9 cellular contexts compared by ENCODE assay signal in the genomic region with DNA sequence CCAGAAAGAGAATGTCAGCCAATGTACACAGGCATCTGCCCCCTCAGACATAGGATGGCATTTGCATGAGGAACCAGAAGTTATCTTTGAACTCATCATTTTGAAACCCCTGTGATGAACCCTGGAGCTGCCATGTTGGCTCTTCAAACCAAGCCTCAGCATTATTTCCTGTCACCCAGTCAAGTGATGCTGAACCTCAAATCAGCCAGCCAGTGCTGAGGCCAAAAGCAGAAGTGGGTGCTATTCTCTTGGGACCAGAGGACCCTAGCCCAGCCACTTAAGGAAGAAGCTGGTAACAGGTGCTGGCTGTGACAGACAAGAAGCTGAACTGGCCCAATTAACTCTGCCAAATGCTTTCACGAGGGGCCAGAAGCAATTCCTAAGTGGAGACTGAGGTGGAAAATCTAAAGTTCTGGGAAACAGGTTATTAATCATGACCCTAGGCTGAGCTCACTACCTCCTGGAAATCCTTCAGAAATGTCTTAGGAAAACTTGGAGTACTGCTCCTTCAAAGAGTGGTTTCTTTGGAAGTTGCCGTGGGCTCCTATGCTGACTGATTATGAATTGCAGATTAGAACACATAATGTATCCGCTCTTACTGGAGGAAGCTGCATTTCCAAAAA. TPM values are rescaled to one million over a fixed set of nuclear protein-coding genes. Genes with fewer than 3 reads are reported as not detected.
DNase-seq lines count a peak whose midpoint lies in the region; ATAC-seq and TF ChIP-seq lines count a peak whose summit lies in the region.
"Had no signal": no experiment of that assay in that cellular context is flagged by ENCODE, and none has a peak within 500 bp of the region (broad histone marks: within the 10 kb centered on the region; RNA-seq: fewer than 3 reads in every experiment).

No MANE protein-coding gene starts in this region.

- 0 out of 2 replicates have a peak, but pooled peaks cover 3% of the 10 kb centered on the region for H3K9me3 ChIP-seq in OCI-LY3 (ENCODE audit: insufficient read depth, low read length)

- H3K27me3 Mint-ChIP-seq in stimulated activated naive B cell treated with anti-CD40 and anti-IgM and Interleukin-4, amounts not matched to agents 10 μg/mL and 1 μg/mL and 100 μg/mL, for 72 hours, result no peaks in the 10 kb centered on the region
- no peaks in the 10 kb centered on the region for H3K27me3 Mint-ChIP-seq in activated T-helper 1 cell treated with anti-CD3 and anti-CD28 coated beads, Interleukin-12 subunit alpha, Interleukin-12 subunit beta, Interleukin-2, Interleukin-4 antibody, amounts not matched to agents 30 ng/mL and 10 ng/mL and 1 ng/mL, durations not matched to agents 14 hours and 24 hours and 36 hours (ENCODE audit: insufficient read depth)

- peak overlapping the region; percentile 96 for H3K4me2 ChIP-seq in OCI-LY3 (ENCODE audit: low read length)

- H3K4me1 ChIP-seq in OCI-LY3 (ENCODE audit: low read length), result peaks cover 80% of the 10 kb centered on the region

- peak overlapping the region; percentile 98 for H3K9ac ChIP-seq in OCI-LY3 (ENCODE audit: low read length)

- H4K20me1 ChIP-seq in OCI-LY3 (ENCODE audit: insufficient read depth, low read length), result peaks cover 28% of the 10 kb centered on the region

- DNase-seq in activated CD4-positive, CD25-positive, alpha-beta regulatory T cell (lab: John Stamatoyannopoulos, UW), result no peak
- peak; percentile 87 for DNase-seq in stimulated activated naive B cell treated with anti-CD40 and anti-IgM and Interleukin-4, amounts not matched to agents 10 μg/mL and 1 μg/mL and 100 μg/mL, for 72 hours
- DNase-seq in DMS53 (lab: John Stamatoyannopoulos, UW) (no peak), DMS53 treated with DMSO at 0.1 percent for 48 hours (lab: John Stamatoyannopoulos, UW; ENCODE audit: unreplicated experiment) (no peak)
- DNase-seq in activated T-helper 1 cell treated with anti-CD3 and anti-CD28 coated beads, Interleukin-12 subunit alpha, Interleukin-12 subunit beta, Interleukin-2, Interleukin-4 antibody, amounts not matched to agents 30 ng/mL and 10 ng/mL and 1 ng/mL, durations not matched to agents 14 hours and 24 hours and 36 hours (ENCODE audit: low spot score), result no peak
- DNase-seq: NCI-H146 had no signal

- peak overlapping the region; percentile 89 to 90 for H3K4me3 Mint-ChIP-seq in stimulated activated naive B cell treated with anti-CD40 and anti-IgM and Interleukin-4, amounts not matched to agents 10 μg/mL and 1 μg/mL and 100 μg/mL, for 72 hours
- no peak overlapping the region for H3K4me3 Mint-ChIP-seq in activated T-helper 1 cell treated with anti-CD3 and anti-CD28 coated beads, Interleukin-12 subunit alpha, Interleukin-12 subunit beta, Interleukin-2, Interleukin-4 antibody, amounts not matched to agents 30 ng/mL and 10 ng/mL and 1 ng/mL, durations not matched to agents 14 hours and 24 hours and 36 hours

- peaks cover 29 to 45% of the 10 kb centered on the region in 2 donors for H3K36me3 Mint-ChIP-seq in stimulated activated naive B cell treated with anti-CD40 and anti-IgM and Interleukin-4, amounts not matched to agents 10 μg/mL and 1 μg/mL and 100 μg/mL, for 72 hours
- no peaks in the 10 kb centered on the region for H3K36me3 Mint-ChIP-seq in activated T-helper 1 cell treated with anti-CD3 and anti-CD28 coated beads, Interleukin-12 subunit alpha, Interleukin-12 subunit beta, Interleukin-2, Interleukin-4 antibody, amounts not matched to agents 30 ng/mL and 10 ng/mL and 1 ng/mL, durations not matched to agents 14 hours and 24 hours and 36 hours (ENCODE audit: low read depth)

- ATAC-seq in activated CD4-positive, CD25-positive, alpha-beta regulatory T cell treated with anti-CD3 and anti-CD28 coated beads, Interleukin-2, amount 50 U/mL, for 24 hours, result peak; percentile 35 to 48
- ATAC-seq in HG02798 (IDR thresholded peaks at IDR 0.05; ENCODE audit: poor library complexity, unreplicated experiment), result peak; percentile 62
- peak; percentile 74 to 85 for ATAC-seq in stimulated activated naive B cell treated with anti-CD40 and anti-IgM and Interleukin-4, amounts not matched to agents 10 μg/mL and 1 μg/mL and 100 μg/mL, for 72 hours (replicated peaks)

- intact Hi-C loops in activated T-helper 1 cell treated with anti-CD3 and anti-CD28 coated beads, Interleukin-12 subunit alpha, Interleukin-12 subunit beta, Interleukin-2, Interleukin-4 antibody, amounts not matched to agents 30 ng/mL and 10 ng/mL and 1 ng/mL, durations not matched to agents 14 hours and 24 hours and 36 hours (cut with micrococcal nuclease), result no loop called here

- no peak for TF ChIP-seq CTCF in OCI-LY3 (IDR thresholded peaks at IDR 0.05; ENCODE audit: low read depth, low read length)

- H3K79me2 ChIP-seq in OCI-LY3 (ENCODE audit: low read length), result peaks cover 96% of the 10 kb centered on the region

- peak overlapping the region; percentile 90 for H3K27ac ChIP-seq in OCI-LY3 (ENCODE audit: low read length)

- H3K27ac Mint-ChIP-seq in stimulated activated naive B cell treated with anti-CD40 and anti-IgM and Interleukin-4, amounts not matched to agents 10 μg/mL and 1 μg/mL and 100 μg/mL, for 72 hours, result peak overlapping the region; percentile 97
- H3K27ac Mint-ChIP-seq in activated T-helper 1 cell treated with anti-CD3 and anti-CD28 coated beads, Interleukin-12 subunit alpha, Interleukin-12 subunit beta, Interleukin-2, Interleukin-4 antibody, amounts not matched to agents 30 ng/mL and 10 ng/mL and 1 ng/mL, durations not matched to agents 14 hours and 24 hours and 36 hours, result no peak overlapping the region

- peaks cover 48 to 63% of the 10 kb centered on the region in 2 donors for H3K4me1 Mint-ChIP-seq in stimulated activated naive B cell treated with anti-CD40 and anti-IgM and Interleukin-4, amounts not matched to agents 10 μg/mL and 1 μg/mL and 100 μg/mL, for 72 hours
- peaks cover 18% of the 10 kb centered on the region for H3K4me1 Mint-ChIP-seq in activated T-helper 1 cell treated with anti-CD3 and anti-CD28 coated beads, Interleukin-12 subunit alpha, Interleukin-12 subunit beta, Interleukin-2, Interleukin-4 antibody, amounts not matched to agents 30 ng/mL and 10 ng/mL and 1 ng/mL, durations not matched to agents 14 hours and 24 hours and 36 hours (ENCODE audit: low read depth)

- peaks cover 72% of the 10 kb centered on the region for H3K36me3 ChIP-seq in OCI-LY3 (replicated peaks; ENCODE audit: low read depth, low read length)

- no peaks in the 10 kb centered on the region for H3K27me3 ChIP-seq in OCI-LY3 (ENCODE audit: low read depth, low read length)

- peak overlapping the region; percentile 80 for H3K4me3 ChIP-seq in OCI-LY3 (ENCODE audit: low read length)

- peaks cover 0 to 5% of the 10 kb centered on the region in 2 donors for H3K9me3 Mint-ChIP-seq in stimulated activated naive B cell treated with anti-CD40 and anti-IgM and Interleukin-4, amounts not matched to agents 10 μg/mL and 1 μg/mL and 100 μg/mL, for 72 hours
- no peaks in the 10 kb centered on the region for H3K9me3 Mint-ChIP-seq in activated T-helper 1 cell treated with anti-CD3 and anti-CD28 coated beads, Interleukin-12 subunit alpha, Interleukin-12 subunit beta, Interleukin-2, Interleukin-4 antibody, amounts not matched to agents 30 ng/mL and 10 ng/mL and 1 ng/mL, durations not matched to agents 14 hours and 24 hours and 36 hours

- H2AFZ ChIP-seq in OCI-LY3 (ENCODE audit: low read depth, low read length), result no peak overlapping the region

RNA-seq across cellular contexts. Expression of a gene that starts 4.0 kb away (rescaled TPM):
- 1.3 and 2.4 TPM in 2 replicates for total RNA-seq in activated T-helper 1 cell treated with anti-CD3 and anti-CD28 coated beads, Interleukin-12 subunit alpha, Interleukin-12 subunit beta, Interleukin-2, Interleukin-4 antibody, amounts not matched to agents 30 ng/mL and 10 ng/mL and 1 ng/mL, durations not matched to agents 14 hours and 24 hours and 36 hours
